In the genomic region with DNA sequence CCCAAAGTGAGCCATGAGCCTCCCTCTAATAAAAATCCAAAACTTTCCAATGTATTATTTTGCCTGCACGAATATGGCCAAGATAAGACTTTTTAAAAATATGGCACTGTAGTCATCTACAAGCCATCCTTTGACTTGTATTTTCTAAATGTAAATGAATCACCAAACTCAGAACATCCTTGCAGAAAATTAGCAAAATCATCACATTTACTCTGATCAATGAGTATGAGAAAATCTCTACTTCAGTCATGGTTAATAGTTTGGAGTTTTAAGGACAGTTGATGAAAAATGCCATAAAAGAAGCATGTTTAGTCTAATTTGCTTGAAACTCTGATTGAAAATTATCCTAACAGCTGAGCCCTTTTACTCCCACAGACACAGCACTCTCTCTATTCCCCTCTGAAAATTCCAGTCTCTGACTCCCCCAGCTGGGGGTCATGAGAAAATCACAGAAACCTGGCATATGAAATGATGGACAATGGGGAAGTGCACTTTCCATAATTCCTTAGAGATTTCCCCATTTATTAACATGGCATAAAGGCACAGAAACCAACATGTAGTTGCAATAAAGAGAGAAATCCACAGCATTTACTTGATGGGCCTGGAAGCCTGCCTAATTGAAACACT, we compare ENCODE assay signal across 11 cellular contexts.
A peak's percentile ranks its signal among the peaks of the same experiment; 100 is the strongest.
DNase-seq lines count a peak whose midpoint lies in the region; ATAC-seq and TF ChIP-seq lines count a peak whose summit lies in the region.
"Had no signal": no experiment of that assay in that cellular context is flagged by ENCODE, and none has a peak within 500 bp of the region (broad histone marks: within the 10 kb centered on the region; RNA-seq: fewer than 3 reads in every experiment).

No MANE protein-coding gene starts in this region.

- no peak overlapping the region for H4K5ac ChIP-seq in IMR-90 (ENCODE audit: low read depth, low read length)

- dilution Hi-C loops in IMR-90 (cut with HindIII; ENCODE audit: low sequenced_read_pairs, unreplicated experiment), result no loop called here

- no peak overlapping the region for H3K4ac ChIP-seq in IMR-90 (ENCODE audit: low read depth, low read length)
- H3K4ac ChIP-seq in neuronal stem cell (ENCODE audit: low read length), result no peak overlapping the region

- no CpG with 5 or more reads among the region's 1 CpG for WGBS in IMR-90 (ENCODE audit: extremely low coverage in 2 of 2, insufficient read length in 1 of 2), 2 experiments
- 94% methylated on average over 1 of the region's 1 CpG for WGBS in liver
- WGBS in lower leg skin, 2 donors, result 63 to 81% methylated on average over 1 of the region's 1 CpG
- no CpG with 5 or more reads among the region's 1 CpG for WGBS in neuronal stem cell (ENCODE audit: extremely low coverage in 2 of 2, insufficient read length in 2 of 2, insufficient replicate concordance in 1 of 2), 2 donors

- H3K4me3 ChIP-seq in IMR-90 (ENCODE audit: insufficient read depth, low read depth, low read length) (no peak overlapping the region), choroid plexus epithelial cell (ENCODE audit: low read depth, low read length) (no peak overlapping the region), liver (ENCODE audit: low read depth in 1 of 3, low read length in 3 of 3) (no peak overlapping the region), lower leg skin (ENCODE audit: low read depth, poor library complexity, severe bottlenecking) (no peak overlapping the region), neuronal stem cell (ENCODE audit: low read length in 2 of 2) (no peak overlapping the region)
- H3K4me3 ChIP-seq: colonic mucosa, upper lobe of right lung had no signal

- BruUV-seq in IMR-90 (replicated peaks; lab: Mats Ljungman, UMichigan), result no TSS peak

- H2AFZ ChIP-seq in IMR-90 (replicated peaks; ENCODE audit: low read length, poor library complexity) (no peak overlapping the region), neuronal stem cell (ENCODE audit: low read length) (no peak overlapping the region)

- no peak overlapping the region for H2BK15ac ChIP-seq in IMR-90 (ENCODE audit: low read depth, low read length)
- H2BK15ac ChIP-seq in neuronal stem cell (ENCODE audit: low read length), result no peak overlapping the region

- H3K18ac ChIP-seq in IMR-90 (ENCODE audit: low read depth, low read length) (no peak overlapping the region), neuronal stem cell (ENCODE audit: low read length) (no peak overlapping the region)

- no peak overlapping the region for H3K14ac ChIP-seq in IMR-90 (replicated peaks; ENCODE audit: low read depth, low read length)
- no peak overlapping the region for H3K14ac ChIP-seq in neuronal stem cell (ENCODE audit: low read length)

- H2BK120ac ChIP-seq in IMR-90 (ENCODE audit: low read depth, low read length) (no peak overlapping the region), neuronal stem cell (ENCODE audit: low read depth, low read length) (no peak overlapping the region)

- H3K23ac ChIP-seq in IMR-90 (ENCODE audit: low read depth, low read length) (no peak overlapping the region), neuronal stem cell (ENCODE audit: low read depth, low read length, poor library complexity) (no peak overlapping the region)

- peak; percentile 30 for DNase-seq in AG08395 (ENCODE audit: low spot score)
- DNase-seq in IMR-90, result peak; percentile 13
- DNase-seq in choroid plexus epithelial cell (ENCODE audit: low read depth), result peak; percentile 56
- DNase-seq in lower leg skin (ENCODE audit: low spot score in 2 of 2), result no peak
- no peak for DNase-seq in neuronal stem cell (ENCODE audit: low spot score)
- no peak for DNase-seq in NCI-H446 (lab: John Stamatoyannopoulos, UW)
- DNase-seq in HK-2 (ENCODE audit: unreplicated experiment), result no peak
- DNase-seq: activated CD4-positive, alpha-beta T cell treated with anti-CD3 and anti-CD28 coated beads, Interleukin-2, amount 10 ng/mL, durations not matched to agents 24 days and 14 days; colonic mucosa; upper lobe of right lung had no signal

- H2BK12ac ChIP-seq in neuronal stem cell (ENCODE audit: low read length), result no peak overlapping the region

- H2AK5ac ChIP-seq in IMR-90 (ENCODE audit: low read depth, low read length), result no peak overlapping the region
- H2AK5ac ChIP-seq in neuronal stem cell (ENCODE audit: low read depth, low read length), result no peak overlapping the region

- in situ Hi-C loops in IMR-90 (cut with MboI; ENCODE audit: low sequenced_read_pairs), result no loop called here

- no peak for TF ChIP-seq POLR2A in IMR-90 (IDR thresholded peaks at IDR 0.05; ENCODE audit: low read depth, low read length)
- TF ChIP-seq POLR2A in lower leg skin (IDR thresholded peaks at IDR 0.05), result no peak

- H3K9me3 ChIP-seq in IMR-90 (ENCODE audit: control insufficient read depth, insufficient read depth, low read length) (no peaks in the 10 kb centered on the region), liver (ENCODE audit: control insufficient read depth in 4 of 4, low read length in 3 of 4) (no peaks in the 10 kb centered on the region), neuronal stem cell (replicated peaks in 1 of 2; ENCODE audit: control insufficient read depth in 2 of 2, insufficient read depth in 1 of 2, low read depth in 1 of 2, low read length in 2 of 2) (peaks cover 2 to 3% of the 10 kb centered on the region in 2 donors)
- H3K9me3 ChIP-seq: colonic mucosa, upper lobe of right lung had no signal

- H3K4me1 ChIP-seq in IMR-90 (ENCODE audit: control insufficient read depth, insufficient read depth, low read length) (peaks cover 4% of the 10 kb centered on the region), liver (ENCODE audit: control insufficient read depth in 4 of 4, insufficient read depth in 4 of 4, low read length in 3 of 4) (no peaks in the 10 kb centered on the region), neuronal stem cell (ENCODE audit: control insufficient read depth in 2 of 2, insufficient read depth in 1 of 2, low read depth in 1 of 2, low read length in 2 of 2) (peaks cover 1 to 4% of the 10 kb centered on the region in 2 donors)
- H3K4me1 ChIP-seq: colonic mucosa, upper lobe of right lung had no signal

- peak; percentile 43 for TF ChIP-seq RAD21 in IMR-90 (IDR thresholded peaks at IDR 0.05; ENCODE audit: low read length)
- TF ChIP-seq RAD21 in liver (IDR thresholded peaks at IDR 0.05), result peak; percentile 70 to 79

- H3K79me1 ChIP-seq in IMR-90 (ENCODE audit: low read depth in 1 of 2, low read length in 2 of 2), result no peaks in the 10 kb centered on the region
- H3K79me1 ChIP-seq in neuronal stem cell (ENCODE audit: low read depth, low read length), result no peaks in the 10 kb centered on the region

- H4K91ac ChIP-seq in IMR-90 (ENCODE audit: insufficient read depth, low read depth, low read length) (no peak overlapping the region; the same call in 1 of the 2 replicates), neuronal stem cell (ENCODE audit: low read depth, low read length, poor library complexity) (no peak overlapping the region)

- no peak overlapping the region for H3K4me2 ChIP-seq in IMR-90 (ENCODE audit: low read depth, low read length)
- no peak overlapping the region for H3K4me2 ChIP-seq in neuronal stem cell (ENCODE audit: insufficient read depth, low read length, poor library complexity, severe bottlenecking)

- H3K27ac ChIP-seq in IMR-90 (ENCODE audit: insufficient read depth, low read length) (no peak overlapping the region), liver (ENCODE audit: low read depth in 1 of 2, low read length in 2 of 2) (no peak overlapping the region), neuronal stem cell (replicated peaks; ENCODE audit: low read length) (no peak overlapping the region)
- H3K27ac ChIP-seq: colonic mucosa, upper lobe of right lung had no signal

- H3K56ac ChIP-seq in IMR-90 (ENCODE audit: extremely low read depth, insufficient read depth, low read length), result no peak overlapping the region

- H3K27me3 ChIP-seq in IMR-90 (ENCODE audit: control insufficient read depth, insufficient read depth, low read length) (no peaks in the 10 kb centered on the region), liver (ENCODE audit: control insufficient read depth in 4 of 4, insufficient read depth in 4 of 4, low read length in 3 of 4) (no peaks in the 10 kb centered on the region), neuronal stem cell (ENCODE audit: control insufficient read depth in 3 of 3, insufficient read depth in 3 of 3, low read depth in 1 of 3, low read length in 3 of 3) (no peaks in the 10 kb centered on the region)
- H3K27me3 ChIP-seq: colonic mucosa, upper lobe of right lung had no signal

- no peak for ATAC-seq in IMR-90 (ENCODE audit: low read depth)
- ATAC-seq: upper lobe of right lung had no signal

- H4K8ac ChIP-seq in IMR-90 (ENCODE audit: low read depth in 2 of 2, low read length in 2 of 2) (no peak overlapping the region), neuronal stem cell (ENCODE audit: low read depth, low read length) (no peak overlapping the region)

- peak; percentile 37 for TF ChIP-seq CTCF in IMR-90 (conservative IDR thresholded peaks at IDR 0.05; ENCODE audit: low read depth, low read length)
- peak; percentile 58 for TF ChIP-seq CTCF in choroid plexus epithelial cell (conservative IDR thresholded peaks at IDR 0.05; ENCODE audit: low read depth, low read length)
- peak; percentile 35 for TF ChIP-seq CTCF in liver (IDR thresholded peaks at IDR 0.05; ENCODE audit: low read depth, low read length, missing input control)
- no peak for TF ChIP-seq CTCF in lower leg skin (IDR thresholded peaks at IDR 0.05)

- CTCF ChIA-PET in IMR-90 (lab: Yijun Ruan, JAX), result interaction anchor here (1.3 kb wide), 1 partner anchor 18 kb away, joined by 4 read pairs; no protein-coding TSS in a partner anchor

- H4K20me1 ChIP-seq in IMR-90 (ENCODE audit: insufficient read depth, low read length), result no peaks in the 10 kb centered on the region

- H3K36me3 ChIP-seq in IMR-90 (ENCODE audit: control insufficient read depth, insufficient read depth, low read length) (no peaks in the 10 kb centered on the region), liver (ENCODE audit: control insufficient read depth in 4 of 4, insufficient read depth in 3 of 4, low read depth in 1 of 4, low read length in 3 of 4) (no peaks in the 10 kb centered on the region), neuronal stem cell (replicated peaks in 1 of 2; ENCODE audit: control insufficient read depth in 2 of 2, insufficient read depth in 2 of 2, low read length in 2 of 2) (no peaks in the 10 kb centered on the region)
- H3K36me3 ChIP-seq: colonic mucosa, upper lobe of right lung had no signal

- intact Hi-C loops in IMR-90 (cut with micrococcal nuclease), result no loop called here
- intact Hi-C loops in lower leg skin (cut with DNase I; ENCODE audit: low total_unique reads), result no loop called here

- H3K9ac ChIP-seq in IMR-90 (ENCODE audit: low read depth, low read length), result no peak overlapping the region
- H3K9ac ChIP-seq in liver (ENCODE audit: low read depth in 1 of 2, low read length in 2 of 2), result no peak overlapping the region
- H3K9ac ChIP-seq in neuronal stem cell (ENCODE audit: low read depth, low read length, poor library complexity), result no peak overlapping the region

- no peak overlapping the region for H2BK20ac ChIP-seq in IMR-90 (ENCODE audit: low read depth, low read length)

- H3K9me1 ChIP-seq in IMR-90 (ENCODE audit: insufficient read depth, low read length), result 0 out of 2 replicates have a peak, but pooled peaks cover 3% of the 10 kb centered on the region

- H2AK9ac ChIP-seq in IMR-90 (replicated peaks; ENCODE audit: low read depth, low read length, poor library complexity), result no peak overlapping the region

- POLR2A ChIA-PET in IMR-90 (lab: Charles Lee; ENCODE audit: unreplicated experiment), result no interaction called here

- H2BK5ac ChIP-seq in IMR-90 (ENCODE audit: low read depth, low read length, poor library complexity, severe bottlenecking) (no peak overlapping the region), neuronal stem cell (ENCODE audit: low read length) (no peak overlapping the region)

Comparison
In these comparisons a context has a peak if more than half of its experiments do, and no peak if none do; other contexts are left out.
1. DNase-seq: peak in AG08395 (single experiment), IMR-90 (single experiment) and choroid plexus epithelial cell (single experiment); none in lower leg skin (0 of 2), neuronal stem cell (single experiment), NCI-H446 (0 of 2) and HK-2 (single experiment).
2. CTCF ChIP-seq: peak in IMR-90 (single experiment), choroid plexus epithelial cell (single experiment) and liver (single experiment); none in lower leg skin (0 of 3).